Comparison of ENCODE assay signal across 13 cellular contexts in the genomic region with DNA sequence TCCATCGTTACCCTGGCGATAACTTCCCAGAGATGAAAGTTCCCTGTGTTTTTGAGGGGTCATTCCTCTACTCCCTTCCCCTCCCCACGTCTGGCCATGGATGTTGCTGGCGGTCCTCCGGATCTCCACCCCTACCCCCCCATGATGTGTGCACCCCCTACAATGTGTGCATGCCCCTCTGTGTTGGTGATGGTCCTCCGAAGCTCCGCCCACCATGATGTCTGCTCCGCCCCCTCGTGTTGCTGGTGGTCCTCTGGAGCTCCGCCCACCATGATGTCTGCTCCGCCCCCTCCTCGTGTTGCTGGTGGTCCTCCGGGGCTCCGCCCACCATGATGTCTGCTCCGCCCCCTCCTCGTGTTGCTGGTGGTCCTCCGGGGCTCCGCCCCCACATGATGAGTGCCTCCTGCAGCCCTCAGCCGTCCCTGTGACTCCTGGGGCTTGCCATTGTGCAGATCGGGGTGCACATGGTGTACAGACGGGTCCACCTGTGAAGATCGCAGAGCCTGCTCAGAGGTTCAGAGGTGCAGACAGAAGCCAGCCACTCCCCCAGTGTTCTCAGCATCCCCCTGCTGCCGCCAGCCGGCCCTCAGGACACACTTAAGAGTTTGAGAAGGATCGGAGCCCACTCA.
DNase-seq lines count a peak whose midpoint lies in the region; ATAC-seq and TF ChIP-seq lines count a peak whose summit lies in the region.
"Had no signal": no experiment of that assay in that cellular context is flagged by ENCODE, and none has a peak within 500 bp of the region (broad histone marks: within the 10 kb centered on the region; RNA-seq: fewer than 3 reads in every experiment).

No MANE protein-coding gene starts in this region.

- H3K27ac ChIP-seq in RWPE2 (ENCODE audit: poor library complexity, severe bottlenecking) (peak overlapping the region; percentile 96), Karpas-422 (ENCODE audit: low read length) (no peak overlapping the region)
- H3K27ac ChIP-seq: brain microvascular endothelial cell, neutrophil had no signal

- H3K36me3 ChIP-seq in RWPE2 (ENCODE audit: low read depth): peaks cover 10% of the 10 kb centered on the region
- no peaks in the 10 kb centered on the region for H3K36me3 ChIP-seq in Karpas-422 (ENCODE audit: insufficient read depth, low read length)
- H3K36me3 ChIP-seq: brain microvascular endothelial cell, neutrophil had no signal

- no peaks in the 10 kb centered on the region for H3K27me3 Mint-ChIP-seq in activated naive CD4-positive, alpha-beta T cell treated with anti-CD3 and anti-CD28 coated beads, Interleukin-2, amount 10 ng/mL, durations not matched to agents 7 days and 5 days
- H3K27me3 Mint-ChIP-seq in dendritic cell treated with granulocyte-macrophage colony-stimulating factor and Interleukin-4, amounts not matched to agents 40 ng/mL and 50 ng/mL, for 4 days: no peaks in the 10 kb centered on the region
- H3K27me3 Mint-ChIP-seq in stimulated activated naive CD8-positive, alpha-beta T cell treated with anti-CD3 and anti-CD28 coated beads, Interleukin-15, amount 100 ng/mL, for 72 hours: no peaks in the 10 kb centered on the region
- H3K27me3 Mint-ChIP-seq: memory B cell had no signal

- H3K9me3 Mint-ChIP-seq in activated naive CD4-positive, alpha-beta T cell treated with anti-CD3 and anti-CD28 coated beads, Interleukin-2, amount 10 ng/mL, durations not matched to agents 7 days and 5 days: peaks cover 17% of the 10 kb centered on the region
- no peaks in the 10 kb centered on the region for H3K9me3 Mint-ChIP-seq in dendritic cell treated with granulocyte-macrophage colony-stimulating factor and Interleukin-4, amounts not matched to agents 40 ng/mL and 50 ng/mL, for 4 days
- peaks cover 15 to 22% of the 10 kb centered on the region in 2 donors for H3K9me3 Mint-ChIP-seq in stimulated activated naive CD8-positive, alpha-beta T cell treated with anti-CD3 and anti-CD28 coated beads, Interleukin-15, amount 100 ng/mL, for 72 hours
- H3K9me3 Mint-ChIP-seq: memory B cell had no signal

- H3K27ac Mint-ChIP-seq in activated naive CD4-positive, alpha-beta T cell treated with anti-CD3 and anti-CD28 coated beads, Interleukin-2, amount 10 ng/mL, durations not matched to agents 7 days and 5 days: peak overlapping the region; percentile 99
- H3K27ac Mint-ChIP-seq in dendritic cell treated with granulocyte-macrophage colony-stimulating factor and Interleukin-4, amounts not matched to agents 40 ng/mL and 50 ng/mL, for 4 days: peak overlapping the region; percentile 43
- H3K27ac Mint-ChIP-seq in stimulated activated naive CD8-positive, alpha-beta T cell treated with anti-CD3 and anti-CD28 coated beads, Interleukin-15, amount 100 ng/mL, for 72 hours: peak overlapping the region; percentile 62 to 89
- H3K27ac Mint-ChIP-seq: memory B cell had no signal

- peaks cover 30% of the 10 kb centered on the region for H3K4me1 ChIP-seq in RWPE2 (ENCODE audit: insufficient read depth, poor library complexity, severe bottlenecking)
- H3K4me1 ChIP-seq in Karpas-422 (ENCODE audit: low read length): peaks cover 12% of the 10 kb centered on the region

- H3K36me3 Mint-ChIP-seq in activated naive CD4-positive, alpha-beta T cell treated with anti-CD3 and anti-CD28 coated beads, Interleukin-2, amount 10 ng/mL, durations not matched to agents 7 days and 5 days: peaks cover 67% of the 10 kb centered on the region
- H3K36me3 Mint-ChIP-seq in dendritic cell treated with granulocyte-macrophage colony-stimulating factor and Interleukin-4, amounts not matched to agents 40 ng/mL and 50 ng/mL, for 4 days (ENCODE audit: low read depth): peaks cover 67% of the 10 kb centered on the region

- ATAC-seq in RWPE2 (ENCODE audit: low read depth) (no peak), GM18867 (IDR thresholded peaks at IDR 0.05; ENCODE audit: unreplicated experiment) (no peak)
- ATAC-seq in stimulated activated naive CD8-positive, alpha-beta T cell treated with anti-CD3 and anti-CD28 coated beads, Interleukin-15, amount 100 ng/mL, for 72 hours: no peak

- H3K9ac ChIP-seq in Karpas-422 (ENCODE audit: low read length): no peak overlapping the region

- no peaks in the 10 kb centered on the region for H3K9me2 ChIP-seq in Karpas-422 (replicated peaks; ENCODE audit: insufficient read depth, low read length)

- no peak overlapping the region for H2AFZ ChIP-seq in Karpas-422 (ENCODE audit: low read length)

- intact Hi-C loops in dendritic cell treated with granulocyte-macrophage colony-stimulating factor and Interleukin-4, amounts not matched to agents 40 ng/mL and 50 ng/mL, for 4 days (cut with micrococcal nuclease): no loop called here

- no peaks in the 10 kb centered on the region for H4K20me1 ChIP-seq in Karpas-422 (ENCODE audit: insufficient read depth, low read depth, low read length)

- no peak overlapping the region for H3K4me3 Mint-ChIP-seq in activated naive CD4-positive, alpha-beta T cell treated with anti-CD3 and anti-CD28 coated beads, Interleukin-2, amount 10 ng/mL, durations not matched to agents 7 days and 5 days
- no peak overlapping the region for H3K4me3 Mint-ChIP-seq in dendritic cell treated with granulocyte-macrophage colony-stimulating factor and Interleukin-4, amounts not matched to agents 40 ng/mL and 50 ng/mL, for 4 days
- H3K4me3 Mint-ChIP-seq in stimulated activated naive CD8-positive, alpha-beta T cell treated with anti-CD3 and anti-CD28 coated beads, Interleukin-15, amount 100 ng/mL, for 72 hours: no peak overlapping the region
- H3K4me3 Mint-ChIP-seq: memory B cell had no signal

- H3K4me1 Mint-ChIP-seq in activated naive CD4-positive, alpha-beta T cell treated with anti-CD3 and anti-CD28 coated beads, Interleukin-2, amount 10 ng/mL, durations not matched to agents 7 days and 5 days: peaks cover 91% of the 10 kb centered on the region
- peaks cover 35% of the 10 kb centered on the region for H3K4me1 Mint-ChIP-seq in dendritic cell treated with granulocyte-macrophage colony-stimulating factor and Interleukin-4, amounts not matched to agents 40 ng/mL and 50 ng/mL, for 4 days (ENCODE audit: low read depth)
- peaks cover 87% of the 10 kb centered on the region for H3K4me1 Mint-ChIP-seq in stimulated activated naive CD8-positive, alpha-beta T cell treated with anti-CD3 and anti-CD28 coated beads, Interleukin-15, amount 100 ng/mL, for 72 hours

- no peak overlapping the region for H3K4me2 ChIP-seq in Karpas-422 (ENCODE audit: low read depth, low read length, poor library complexity, severe bottlenecking)

- no peak for TF ChIP-seq CTCF in RWPE2 (IDR thresholded peaks at IDR 0.05; ENCODE audit: poor library complexity, severe bottlenecking)

- no peak overlapping the region for H3K4me3 ChIP-seq in RWPE2 (ENCODE audit: severe bottlenecking)
- no peak overlapping the region for H3K4me3 ChIP-seq in Karpas-422 (ENCODE audit: low read length)
- H3K4me3 ChIP-seq: MG63 had no signal

- H3K9me3 ChIP-seq in RWPE2 (ENCODE audit: severe bottlenecking) (no peaks in the 10 kb centered on the region), Karpas-422 (ENCODE audit: low read length) (no peaks in the 10 kb centered on the region)
- H3K9me3 ChIP-seq: MG63, neutrophil had no signal

- no peaks in the 10 kb centered on the region for H3K79me2 ChIP-seq in Karpas-422 (ENCODE audit: low read length)

- DNase-seq in activated naive CD4-positive, alpha-beta T cell treated with anti-CD3 and anti-CD28 coated beads, Interleukin-2, amount 10 ng/mL, durations not matched to agents 7 days and 5 days: no peak
- no peak for DNase-seq in activated naive CD4-positive, alpha-beta T cell treated with Interleukin-2 at 50 U/mL for 16 hours
- peak; percentile 59 for DNase-seq in RWPE2 (ENCODE audit: low spot score)
- no peak for DNase-seq in stimulated activated naive CD8-positive, alpha-beta T cell treated with anti-CD3 and anti-CD28 coated beads, Interleukin-15, amount 100 ng/mL, for 72 hours
- no peak for DNase-seq in Karpas-422
- no peak for DNase-seq in stimulated activated naive CD4-positive, alpha-beta T cell (lab: John Stamatoyannopoulos, UW)
- DNase-seq: MG63, NCI-H2081 had no signal

- CTCF ChIA-PET in activated naive CD4-positive, alpha-beta T cell treated with anti-CD3 and anti-CD28 coated beads, Interleukin-2, amount 10 ng/mL, durations not matched to agents 7 days and 5 days (lab: Charles Lee): interaction anchor here (0.9 to 1.4 kb wide), 3 partner anchors 30 to 81 kb away, joined by 3 to 4 read pairs (median 3); no protein-coding TSS in a partner anchor

- H3K27me3 ChIP-seq in RWPE2 (ENCODE audit: insufficient read depth, poor library complexity, severe bottlenecking): no peaks in the 10 kb centered on the region
- no peaks in the 10 kb centered on the region for H3K27me3 ChIP-seq in Karpas-422 (ENCODE audit: low read length)
- H3K27me3 ChIP-seq: brain microvascular endothelial cell, MG63, neutrophil had no signal

Comparison
In these comparisons a context has a peak if more than half of its experiments do, and no peak if none do; other contexts are left out.
1. H3K27ac Mint-ChIP-seq: peak in every context shown above with its lines; median percentile 99 in activated naive CD4-positive, alpha-beta T cell treated with anti-CD3 and anti-CD28 coated beads, Interleukin-2, amount 10 ng/mL, durations not matched to agents 7 days and 5 days; 76 in stimulated activated naive CD8-positive, alpha-beta T cell treated with anti-CD3 and anti-CD28 coated beads, Interleukin-15, amount 100 ng/mL, for 72 hours; 43 in dendritic cell treated with granulocyte-macrophage colony-stimulating factor and Interleukin-4, amounts not matched to agents 40 ng/mL and 50 ng/mL, for 4 days.